Comparison of ENCODE assay signal across 31 cellular contexts in genomic region chr3:53763353-53763752, GRCh38.
"Had no signal": no experiment of that assay in that cellular context is flagged by ENCODE, and none has a peak within 500 bp of the region (broad histone marks: within the 10 kb centered on the region; RNA-seq: fewer than 3 reads in every experiment).

No MANE protein-coding gene starts in this region.

- H3K27me3 ChIP-seq: brain microvascular endothelial cell had no signal

- H3K36me3 Mint-ChIP-seq: activated CD8-positive, alpha-beta memory T cell treated with anti-CD3 and anti-CD28 coated beads, Interleukin-2, amount 10 ng/mL, durations not matched to agents 7 days and 5 days; activated naive CD8-positive, alpha-beta T cell treated with anti-CD3 and anti-CD28 coated beads for 36 hours had no signal

- H3K36me3 ChIP-seq: brain microvascular endothelial cell had no signal

- H3K27ac ChIP-seq: brain microvascular endothelial cell, KMS-11, VCaP had no signal

- H3K27me3 Mint-ChIP-seq: central memory CD8-positive, alpha-beta T cell had no signal

- H3K9me3 Mint-ChIP-seq: activated CD4-positive, alpha-beta memory T cell treated with anti-CD3 and anti-CD28 coated beads, Interleukin-2, amount 10 ng/mL, durations not matched to agents 7 days and 5 days; activated naive CD8-positive, alpha-beta T cell treated with anti-CD3 and anti-CD28 coated beads for 36 hours; central memory CD8-positive, alpha-beta T cell had no signal

- H3K27ac Mint-ChIP-seq: activated CD4-positive, alpha-beta memory T cell treated with anti-CD3 and anti-CD28 coated beads, Interleukin-2, amount 10 ng/mL, durations not matched to agents 7 days and 5 days; activated CD8-positive, alpha-beta memory T cell treated with anti-CD3 and anti-CD28 coated beads, Interleukin-2, amount 10 ng/mL, durations not matched to agents 7 days and 5 days; activated naive CD8-positive, alpha-beta T cell treated with anti-CD3 and anti-CD28 coated beads for 36 hours had no signal

- DNase-seq: activated CD4-positive, alpha-beta memory T cell treated with anti-CD3 and anti-CD28 coated beads, Interleukin-2, amount 10 ng/mL, durations not matched to agents 7 days and 5 days; activated CD4-positive, alpha-beta T cell treated with anti-CD3 and anti-CD28 coated beads for 1 hour; activated CD4-positive, alpha-beta T cell treated with anti-CD3 and anti-CD28 coated beads for 48 hours; activated CD4-positive, CD25-positive, alpha-beta regulatory T cell; activated CD8-positive, alpha-beta memory T cell treated with anti-CD3 and anti-CD28 coated beads for 24 hours; activated CD8-positive, alpha-beta memory T cell treated with anti-CD3 and anti-CD28 coated beads, Interleukin-2, amount 10 ng/mL, durations not matched to agents 7 days and 5 days; activated CD8-positive, alpha-beta memory T cell treated with anti-CD3 and anti-CD28 coated beads, Interleukin-2, amount 50 U/mL, for 48 hours; activated effector memory CD4-positive, alpha-beta T cell treated with anti-CD3 and anti-CD28 coated beads, Interleukin-2, amount 50 U/mL, for 16 hours; activated naive CD4-positive, alpha-beta T cell; activated naive CD4-positive, alpha-beta T cell treated with anti-CD3 and anti-CD28 coated beads, Interleukin-2, amount 50 U/mL, for 16 hours; activated naive CD8-positive, alpha-beta T cell treated with anti-CD3 and anti-CD28 coated beads for 36 hours; activated T-cell treated with anti-CD3 and anti-CD28 coated beads, Interleukin-2, amount 50 U/mL, for 48 hours; amniotic stem cell; aorta; brain microvascular endothelial cell; MM.1S; NCI-H1092 treated with DMSO at 0.1 percent for 48 hours; NCI-H146; NCI-H187; NCI-H2029 treated with DMSO at 0.1 percent for 48 hours; NCI-H2107; NCI-H2171; OCI-M1; Right ventricle myocardium superior; SW 1271; T-helper 1 cell; T-helper 2 cell; T-helper 9 cell had no signal

- H3K9ac ChIP-seq: KMS-11 had no signal

- H3K4me1 Mint-ChIP-seq: activated CD4-positive, alpha-beta memory T cell treated with anti-CD3 and anti-CD28 coated beads, Interleukin-2, amount 10 ng/mL, durations not matched to agents 7 days and 5 days; activated CD8-positive, alpha-beta memory T cell treated with anti-CD3 and anti-CD28 coated beads, Interleukin-2, amount 10 ng/mL, durations not matched to agents 7 days and 5 days; activated naive CD8-positive, alpha-beta T cell treated with anti-CD3 and anti-CD28 coated beads for 36 hours; central memory CD8-positive, alpha-beta T cell had no signal

- H3K4me2 ChIP-seq: KMS-11 had no signal

- H3K4me3 Mint-ChIP-seq: activated CD4-positive, alpha-beta memory T cell treated with anti-CD3 and anti-CD28 coated beads, Interleukin-2, amount 10 ng/mL, durations not matched to agents 7 days and 5 days; activated CD8-positive, alpha-beta memory T cell treated with anti-CD3 and anti-CD28 coated beads, Interleukin-2, amount 10 ng/mL, durations not matched to agents 7 days and 5 days; activated naive CD8-positive, alpha-beta T cell treated with anti-CD3 and anti-CD28 coated beads for 36 hours; central memory CD8-positive, alpha-beta T cell had no signal

- ATAC-seq: activated CD8-positive, alpha-beta memory T cell treated with anti-CD3 and anti-CD28 coated beads, Interleukin-2, amount 10 ng/mL, durations not matched to agents 7 days and 5 days had no signal
